8 cellular contexts compared by ENCODE assay signal in the genomic region with DNA sequence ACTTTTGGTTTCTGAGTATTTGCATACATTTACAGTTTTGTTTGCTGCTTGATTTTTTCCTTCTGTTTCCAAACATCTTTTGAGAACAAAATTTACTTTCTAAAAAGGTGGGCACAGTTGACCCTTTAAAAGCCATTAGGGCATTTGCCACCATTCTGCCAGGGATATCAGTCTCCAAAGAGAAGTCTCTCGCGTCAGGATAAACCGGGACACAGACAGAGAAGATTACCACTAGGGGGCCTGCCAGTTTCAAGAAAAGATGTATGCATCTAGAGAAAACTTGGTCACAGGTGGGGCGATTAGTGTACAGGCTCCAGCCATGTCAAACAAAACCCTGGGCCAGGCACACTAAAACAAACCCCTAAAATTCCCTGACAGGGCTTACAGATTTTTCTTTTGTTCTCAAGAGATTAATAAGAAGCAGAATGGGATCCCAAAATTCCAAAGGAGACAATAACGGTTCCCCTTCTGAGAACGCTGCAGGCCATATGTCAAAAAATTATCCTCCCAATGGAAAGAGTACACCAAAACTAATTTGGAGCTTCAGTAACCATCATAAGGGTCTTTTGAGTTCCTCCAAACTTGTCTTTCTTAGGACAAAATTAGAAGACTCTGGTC. TPM values are rescaled to one million over a fixed set of nuclear protein-coding genes. Genes with fewer than 3 reads are reported as not detected.
A peak's percentile ranks its signal among the peaks of the same experiment; 100 is the strongest.
DNase-seq lines count a peak whose midpoint lies in the region; ATAC-seq and TF ChIP-seq lines count a peak whose summit lies in the region.

No MANE protein-coding gene starts in this region.

- DNase-seq in ELR (ENCODE audit: low read depth) (peak; percentile 61), WTC11 (ENCODE audit: low spot score) (peak; percentile 50), iPS-NIHi7 (ENCODE audit: extremely low spot score) (peak; percentile 71), thoracic aorta (ENCODE audit: low spot score) (no peak)

- H3K4me1 Mint-ChIP-seq in WTC11 = peaks cover 14% of the 10 kb centered on the region

- no peaks in the 10 kb centered on the region for H3F3A ChIP-seq in Loucy (ENCODE audit: low read depth)

- ATAC-seq in WTC11 (peak; percentile 71), thoracic aorta (ENCODE audit: insufficient number of reproducible peaks, low FRiP score, low read depth) (no peak), HG02588 (IDR thresholded peaks at IDR 0.05; ENCODE audit: unreplicated experiment) (no peak), GM21447 (IDR thresholded peaks at IDR 0.05; ENCODE audit: unreplicated experiment) (no peak)

- TF ChIP-seq CTCF in 22Rv1 (IDR thresholded peaks at IDR 0.05) = peak; percentile 46
- TF ChIP-seq CTCF in Loucy (conservative IDR thresholded peaks at IDR 0.05; ENCODE audit: low read length) = peak; percentile 86
- peak; percentile 51 for TF ChIP-seq CTCF in WTC11 (IDR thresholded peaks at IDR 0.05)
- TF ChIP-seq CTCF in thoracic aorta (IDR thresholded peaks at IDR 0.05) = peak; percentile 15

- H3K9me3 Mint-ChIP-seq in WTC11 = no peaks in the 10 kb centered on the region

- H3K9me2 ChIP-seq in Loucy (replicated peaks; ENCODE audit: low read depth, low read length) = no peaks in the 10 kb centered on the region

- H3K27me3 ChIP-seq in Loucy (ENCODE audit: insufficient read depth, low read length, poor library complexity, severe bottlenecking) (no peaks in the 10 kb centered on the region), thoracic aorta (replicated peaks; ENCODE audit: insufficient read depth) (no peaks in the 10 kb centered on the region)

- H4K20me1 ChIP-seq in Loucy (ENCODE audit: insufficient read depth, low read length, poor library complexity, severe bottlenecking) = no peaks in the 10 kb centered on the region

- H3K4me1 ChIP-seq in Loucy (ENCODE audit: insufficient read depth, low read length, poor library complexity, severe bottlenecking) = no peaks in the 10 kb centered on the region
- no peaks in the 10 kb centered on the region for H3K4me1 ChIP-seq in thoracic aorta (ENCODE audit: control insufficient read depth in 1 of 2, low read depth in 2 of 2)

- H3K27ac ChIP-seq in 22Rv1 = no peak overlapping the region
- H3K27ac ChIP-seq in thoracic aorta = no peak overlapping the region

- H3K9me3 ChIP-seq in Loucy (ENCODE audit: insufficient read depth, low read depth, low read length) = no peaks in the 10 kb centered on the region
- H3K9me3 ChIP-seq in thoracic aorta = no peaks in the 10 kb centered on the region

- H3K9ac ChIP-seq in Loucy (ENCODE audit: low read depth, low read length, poor library complexity, severe bottlenecking) = no peak overlapping the region

- no peaks in the 10 kb centered on the region for H3K36me3 Mint-ChIP-seq in WTC11

- no peak overlapping the region for H3K4me3 Mint-ChIP-seq in WTC11

- no peaks in the 10 kb centered on the region for H3K79me2 ChIP-seq in Loucy (ENCODE audit: insufficient read depth, low read length)

- H3K4me3 ChIP-seq in Loucy (ENCODE audit: low read length, poor library complexity, severe bottlenecking) (no peak overlapping the region), thoracic aorta (no peak overlapping the region)

- H3K27ac Mint-ChIP-seq in WTC11 = no peak overlapping the region

- CTCF ChIA-PET in WTC11 (lab: Charles Lee) = interaction anchor here (0.7 to 1.4 kb wide), 3 partner anchors 26 to 433 kb away, joined by 3 read pairs; no protein-coding TSS in a partner anchor

- no peaks in the 10 kb centered on the region for H3K27me3 Mint-ChIP-seq in WTC11 (ENCODE audit: low read depth)

- H3K36me3 ChIP-seq in Loucy (ENCODE audit: insufficient read depth, low read length) (no peaks in the 10 kb centered on the region), thoracic aorta (no peaks in the 10 kb centered on the region)

- H2AFZ ChIP-seq in Loucy (ENCODE audit: low read length) = peak overlapping the region; percentile 73; the same call in 1 of the 2 replicates

- POLR2A ChIA-PET in WTC11 (lab: Charles Lee) = no interaction called here

- no peak overlapping the region for H3K4me2 ChIP-seq in Loucy (ENCODE audit: low read depth, low read length, poor library complexity, severe bottlenecking)

TF ChIP-seq in WTC11, 78 proteins besides CTCF, POLR2A, EP300 and RAD21:
- no peak for TF ChIP-seq ZNF396 (CRISPR knock-in tag; IDR thresholded peaks at IDR 0.05; ENCODE audit: borderline replicate concordance)
- TF ChIP-seq SOX15 (CRISPR knock-in tag; IDR thresholded peaks at IDR 0.05) = no peak
- TF ChIP-seq CREB1 (CRISPR knock-in tag; IDR thresholded peaks at IDR 0.05) = no peak
- no peak for TF ChIP-seq ATF1 (CRISPR knock-in tag; IDR thresholded peaks at IDR 0.05)
- no peak for TF ChIP-seq RORB (CRISPR knock-in tag; IDR thresholded peaks at IDR 0.05)
- TF ChIP-seq, protein P1, sequence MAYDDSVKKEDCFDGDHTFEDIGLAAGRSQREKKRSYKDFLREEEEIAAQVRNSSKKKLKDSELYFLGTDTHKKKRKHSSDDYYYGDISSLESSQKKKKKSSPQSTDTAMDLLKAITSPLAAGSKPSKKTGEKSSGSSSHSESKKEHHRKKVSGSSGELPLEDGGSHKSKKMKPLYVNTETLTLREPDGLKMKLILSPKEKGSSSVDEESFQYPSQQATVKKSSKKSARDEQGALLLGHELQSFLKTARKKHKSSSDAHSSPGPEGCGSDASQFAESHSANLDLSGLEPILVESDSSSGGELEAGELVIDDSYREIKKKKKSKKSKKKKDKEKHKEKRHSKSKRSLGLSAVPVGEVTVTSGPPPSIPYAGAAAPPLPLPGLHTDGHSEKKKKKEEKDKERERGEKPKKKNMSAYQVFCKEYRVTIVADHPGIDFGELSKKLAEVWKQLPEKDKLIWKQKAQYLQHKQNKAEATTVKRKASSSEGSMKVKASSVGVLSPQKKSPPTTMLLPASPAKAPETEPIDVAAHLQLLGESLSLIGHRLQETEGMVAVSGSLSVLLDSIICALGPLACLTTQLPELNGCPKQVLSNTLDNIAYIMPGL (CRISPR knock-in tag; IDR thresholded peaks at IDR 0.05) = no peak
- no peak for TF ChIP-seq GABPB1 (CRISPR knock-in tag; IDR thresholded peaks at IDR 0.05)
- no peak for TF ChIP-seq JAZF1 (CRISPR knock-in tag; IDR thresholded peaks at IDR 0.05)
- TF ChIP-seq, protein P2, sequence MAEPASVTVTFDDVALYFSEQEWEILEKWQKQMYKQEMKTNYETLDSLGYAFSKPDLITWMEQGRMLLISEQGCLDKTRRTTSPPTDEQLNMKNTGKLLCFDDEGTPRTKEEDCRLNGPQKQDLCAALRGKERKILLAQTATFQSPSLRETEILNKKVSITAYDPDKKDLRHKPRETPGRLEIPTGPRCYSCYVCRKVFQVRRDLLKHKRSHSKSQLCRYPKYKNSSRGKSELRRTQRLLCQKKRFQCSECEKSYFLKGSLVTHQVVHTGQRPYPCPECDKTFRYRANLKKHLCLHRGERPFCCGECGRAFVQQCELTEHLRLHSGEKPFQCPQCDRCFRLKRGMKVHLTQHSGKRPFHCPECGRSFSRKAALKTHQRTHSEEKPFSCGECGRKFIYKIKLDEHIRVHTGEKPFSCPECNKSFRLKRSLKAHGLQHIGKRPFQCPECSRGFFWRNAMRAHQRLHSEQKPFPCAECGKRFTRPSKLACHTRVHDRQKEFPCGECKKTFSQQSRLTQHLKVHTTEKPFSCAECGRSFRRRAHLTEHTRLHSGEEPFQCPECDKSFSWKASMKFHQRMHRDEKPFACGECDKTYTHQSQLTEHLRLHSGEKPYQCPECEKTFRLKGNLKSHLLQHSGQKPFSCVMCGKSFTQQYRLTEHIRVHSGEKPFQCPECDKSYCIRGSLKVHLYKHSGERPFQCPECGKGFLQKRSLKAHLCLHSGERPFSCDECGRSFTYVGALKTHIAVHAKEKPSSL (CRISPR knock-in tag; conservative IDR thresholded peaks at IDR 0.05) = no peak
- no peak for TF ChIP-seq ZNF671 (CRISPR knock-in tag; IDR thresholded peaks at IDR 0.05)
- TF ChIP-seq, protein P3, sequence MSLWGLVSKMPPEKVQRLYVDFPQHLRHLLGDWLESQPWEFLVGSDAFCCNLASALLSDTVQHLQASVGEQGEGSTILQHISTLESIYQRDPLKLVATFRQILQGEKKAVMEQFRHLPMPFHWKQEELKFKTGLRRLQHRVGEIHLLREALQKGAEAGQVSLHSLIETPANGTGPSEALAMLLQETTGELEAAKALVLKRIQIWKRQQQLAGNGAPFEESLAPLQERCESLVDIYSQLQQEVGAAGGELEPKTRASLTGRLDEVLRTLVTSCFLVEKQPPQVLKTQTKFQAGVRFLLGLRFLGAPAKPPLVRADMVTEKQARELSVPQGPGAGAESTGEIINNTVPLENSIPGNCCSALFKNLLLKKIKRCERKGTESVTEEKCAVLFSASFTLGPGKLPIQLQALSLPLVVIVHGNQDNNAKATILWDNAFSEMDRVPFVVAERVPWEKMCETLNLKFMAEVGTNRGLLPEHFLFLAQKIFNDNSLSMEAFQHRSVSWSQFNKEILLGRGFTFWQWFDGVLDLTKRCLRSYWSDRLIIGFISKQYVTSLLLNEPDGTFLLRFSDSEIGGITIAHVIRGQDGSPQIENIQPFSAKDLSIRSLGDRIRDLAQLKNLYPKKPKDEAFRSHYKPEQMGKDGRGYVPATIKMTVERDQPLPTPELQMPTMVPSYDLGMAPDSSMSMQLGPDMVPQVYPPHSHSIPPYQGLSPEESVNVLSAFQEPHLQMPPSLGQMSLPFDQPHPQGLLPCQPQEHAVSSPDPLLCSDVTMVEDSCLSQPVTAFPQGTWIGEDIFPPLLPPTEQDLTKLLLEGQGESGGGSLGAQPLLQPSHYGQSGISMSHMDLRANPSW (CRISPR knock-in tag; conservative IDR thresholded peaks at IDR 0.05; ENCODE audit: low read depth) = no peak
- no peak for TF ChIP-seq HMGA2 (CRISPR knock-in tag; IDR thresholded peaks at IDR 0.05)

RNA-seq across cellular contexts. Expression of a gene that starts 10.7 kb away (rescaled TPM):
- total RNA-seq in WTC11 (2021) (0.35 to 0.39 TPM (median 0.39 TPM) in 3 replicates), thoracic aorta (not detected)

Comparison
In these comparisons a context has a peak if more than half of its experiments do, and no peak if none do; other contexts are left out.
1. CTCF ChIP-seq: peak in every context shown above with its lines; median percentile 86 in Loucy; 51 in WTC11; 46 in 22Rv1; 15 in thoracic aorta.